8 cellular contexts compared by ENCODE assay signal in genomic region chr19:10431254-10431942, GRCh38. TPM values are rescaled to one million over a fixed set of nuclear protein-coding genes. Genes with fewer than 3 reads are reported as not detected.
DNase-seq lines count a peak whose midpoint lies in the region; ATAC-seq, FAIRE-seq and TF ChIP-seq lines count a peak whose summit lies in the region.

No MANE protein-coding gene starts in this region.

- peaks cover 0 to 30% (median 0%) of the 10 kb centered on the region in 3 donors for H3K27me3 ChIP-seq in stomach

- peak overlapping the region; percentile 24 to 69 for H3K9ac ChIP-seq in kidney (ENCODE audit: low read length in 2 of 2)

- H3K36me3 Mint-ChIP-seq in HFFc6 (ENCODE audit: low read depth): no peaks in the 10 kb centered on the region
- H3K36me3 Mint-ChIP-seq in activated naive CD8-positive, alpha-beta T cell: no peaks in the 10 kb centered on the region

- peak overlapping the region; percentile 89 for H3K27ac Mint-ChIP-seq in HFFc6
- peak overlapping the region; percentile 87 for H3K27ac Mint-ChIP-seq in activated naive CD8-positive, alpha-beta T cell

- peak overlapping the region; percentile 82 for H3K4me3 ChIP-seq in AG10803 (ENCODE audit: low read length)
- H3K4me3 ChIP-seq in kidney (ENCODE audit: low read length in 2 of 2): peak overlapping the region; percentile 69 to 79
- peak overlapping the region; percentile 64 to 72 (median 70) for H3K4me3 ChIP-seq in stomach

- H3K4me1 Mint-ChIP-seq in HFFc6 (ENCODE audit: low read depth): peaks cover 34% of the 10 kb centered on the region
- peaks cover 47% of the 10 kb centered on the region for H3K4me1 Mint-ChIP-seq in activated naive CD8-positive, alpha-beta T cell (ENCODE audit: low read depth)

- peaks cover 10% of the 10 kb centered on the region for H3K27me3 Mint-ChIP-seq in HFFc6 (ENCODE audit: insufficient read depth)
- peaks cover 13% of the 10 kb centered on the region for H3K27me3 Mint-ChIP-seq in activated naive CD8-positive, alpha-beta T cell

- H3K27ac ChIP-seq in kidney (ENCODE audit: low read depth in 2 of 2, low read length in 2 of 2): peak overlapping the region in 1 of 2 donors; percentile 17
- H3K27ac ChIP-seq in stomach: peak overlapping the region; percentile 81 to 88 (median 85)

- no peak for TF ChIP-seq EP300 in stomach (IDR thresholded peaks at IDR 0.05)

- no peak for TF ChIP-seq POLR2A in stomach (IDR thresholded peaks at IDR 0.05)

- ATAC-seq in HG02571 (IDR thresholded peaks at IDR 0.05; ENCODE audit: unreplicated experiment): no peak

- H3K9me3 Mint-ChIP-seq in HFFc6: no peaks in the 10 kb centered on the region
- no peaks in the 10 kb centered on the region for H3K9me3 Mint-ChIP-seq in activated naive CD8-positive, alpha-beta T cell (ENCODE audit: low read depth)

- intact Hi-C loops in kidney (cut with DNase I): no loop called here
- intact Hi-C loops in stomach (cut with DNase I; ENCODE audit: low total_unique reads): no loop called here

- WGBS in stomach, 5 donors: 3 to 12% (median 7%) methylated on average over 23 to 25 of the region's 25 CpGs

- DNase-seq in AG10803 (ENCODE audit: low read depth): peak; percentile 40
- no peak for DNase-seq in HFFc6
- DNase-seq in kidney: peak; percentile 83
- DNase-seq in stomach: peak; percentile 44
- no peak for DNase-seq in NCI-H510A (lab: John Stamatoyannopoulos, UW)
- no peak for DNase-seq in A172 (ENCODE audit: low spot score)

- TF ChIP-seq CTCF in AG10803 (conservative IDR thresholded peaks at IDR 0.05; ENCODE audit: low read length) (no peak), HFFc6 (IDR thresholded peaks at IDR 0.05) (peak; percentile 21; the same call in 1 of the 2 replicates), kidney (IDR thresholded peaks at IDR 0.05; ENCODE audit: borderline replicate concordance, extremely low read depth, insufficient read depth) (peak; percentile 8), stomach (IDR thresholded peaks at IDR 0.05) (no peak)

- H3K9me3 ChIP-seq in kidney (ENCODE audit: control insufficient read depth in 1 of 2, low read length in 2 of 2) (no peaks in the 10 kb centered on the region), stomach (no peaks in the 10 kb centered on the region)

- H3K36me3 ChIP-seq in kidney (ENCODE audit: control insufficient read depth in 1 of 2, insufficient read depth in 2 of 2, low read length in 2 of 2): no peaks in the 10 kb centered on the region
- no peaks in the 10 kb centered on the region for H3K36me3 ChIP-seq in stomach

- H3K4me3 Mint-ChIP-seq in HFFc6: peak overlapping the region; percentile 91
- H3K4me3 Mint-ChIP-seq in activated naive CD8-positive, alpha-beta T cell: peak overlapping the region; percentile 82

- H3K4me1 ChIP-seq in kidney (ENCODE audit: control insufficient read depth in 1 of 2, insufficient read depth in 1 of 2, low read depth in 1 of 2, low read length in 2 of 2) (peaks cover 0 to 14% of the 10 kb centered on the region in 2 donors), stomach (peaks cover 25 to 37% (median 31%) of the 10 kb centered on the region in 4 donors)

- FAIRE-seq in kidney (lab: Jason Lieb, UNC): no peak

RNA-seq across cellular contexts. Expression of gene PDE4A, which starts 11.1 kb away (rescaled TPM):
- total RNA-seq in HFFc6 (2021; fragmentation: NEBNext Ultra II Directional; extraction: Animal tissue kit (Norgen Biotek cat#: 25700)): 10 to 100 TPM; 10.1 to 18.9 (median 10.8) TPM
- total RNA-seq in kidney (17.5 TPM), stomach (10 to 100 TPM in 2 of 5 donors, 1 to 10 TPM in 3; 2.3 to 30.7 (median 8.9) TPM)
- polyA plus RNA-seq in kidney (ENCODE audit: insufficient read depth, low read depth, low replicate concordance) (4.5 TPM), stomach (10 to 100 TPM in 2 of 3 donors, 1 to 10 TPM in 1; 5.0 to 12.9 (median 11.0) TPM)
- 0.41 and 1.3 TPM in 2 replicates for total RNA-seq in A172 (2014; rRNA removed; shearing (Covaris generic))

RNA-seq across cellular contexts. Expression of gene CDC37, which starts 28.1 kb away (rescaled TPM):
- 100 to 1,000 TPM; 222 to 280 (median 250) TPM for total RNA-seq in HFFc6 (2021; fragmentation: NEBNext Ultra II Directional; extraction: Animal tissue kit (Norgen Biotek cat#: 25700))
- 139 TPM for total RNA-seq in kidney
- polyA plus RNA-seq in kidney (ENCODE audit: insufficient read depth, low read depth, low replicate concordance): 149 TPM
- 100 to 1,000 TPM in 4 of 5 donors, 10 to 100 TPM in 1; 84.3 to 390 (median 174) TPM for total RNA-seq in stomach
- polyA plus RNA-seq in stomach: 100 to 1,000 TPM; 145 to 179 (median 164) TPM
- 260 and 268 TPM in 2 replicates for total RNA-seq in A172 (2014; rRNA removed; shearing (Covaris generic))

RNA-seq across cellular contexts. Expression of gene TYK2, which starts 51.0 kb away (rescaled TPM):
- total RNA-seq in HFFc6 (2021; fragmentation: NEBNext Ultra II Directional; extraction: Animal tissue kit (Norgen Biotek cat#: 25700)): 10 to 100 TPM; 67.9 to 82.3 (median 78.5) TPM
- total RNA-seq in kidney (127 TPM), stomach (100 to 1,000 TPM in 4 of 5 donors, 10 to 100 TPM in 1; 45.2 to 365 (median 314) TPM)
- polyA plus RNA-seq in kidney (ENCODE audit: insufficient read depth, low read depth, low replicate concordance) (131 TPM), stomach (100 to 1,000 TPM in 2 of 3 donors, 10 to 100 TPM in 1; 88.8 to 144 (median 107) TPM)
- 59.7 and 112 TPM in 2 replicates for total RNA-seq in A172 (2014; rRNA removed; shearing (Covaris generic))

Comparison
In these comparisons a context has a peak if more than half of its experiments do, and no peak if none do; other contexts are left out.
1. DNase-seq: peak in AG10803 (single experiment), kidney (single experiment) and stomach (single experiment); none in HFFc6 (single experiment), NCI-H510A (single experiment) and A172 (single experiment).
2. CTCF ChIP-seq: peak in HFFc6 (single experiment) and kidney (single experiment); none in AG10803 (single experiment) and stomach (0 of 7).
3. Peak in every context shown above with its lines, with median percentiles within 50 percentile points of each other: H3K4me3 ChIP-seq.